Comparison of ENCODE assay signal across 1 cellular context in the genomic region with DNA sequence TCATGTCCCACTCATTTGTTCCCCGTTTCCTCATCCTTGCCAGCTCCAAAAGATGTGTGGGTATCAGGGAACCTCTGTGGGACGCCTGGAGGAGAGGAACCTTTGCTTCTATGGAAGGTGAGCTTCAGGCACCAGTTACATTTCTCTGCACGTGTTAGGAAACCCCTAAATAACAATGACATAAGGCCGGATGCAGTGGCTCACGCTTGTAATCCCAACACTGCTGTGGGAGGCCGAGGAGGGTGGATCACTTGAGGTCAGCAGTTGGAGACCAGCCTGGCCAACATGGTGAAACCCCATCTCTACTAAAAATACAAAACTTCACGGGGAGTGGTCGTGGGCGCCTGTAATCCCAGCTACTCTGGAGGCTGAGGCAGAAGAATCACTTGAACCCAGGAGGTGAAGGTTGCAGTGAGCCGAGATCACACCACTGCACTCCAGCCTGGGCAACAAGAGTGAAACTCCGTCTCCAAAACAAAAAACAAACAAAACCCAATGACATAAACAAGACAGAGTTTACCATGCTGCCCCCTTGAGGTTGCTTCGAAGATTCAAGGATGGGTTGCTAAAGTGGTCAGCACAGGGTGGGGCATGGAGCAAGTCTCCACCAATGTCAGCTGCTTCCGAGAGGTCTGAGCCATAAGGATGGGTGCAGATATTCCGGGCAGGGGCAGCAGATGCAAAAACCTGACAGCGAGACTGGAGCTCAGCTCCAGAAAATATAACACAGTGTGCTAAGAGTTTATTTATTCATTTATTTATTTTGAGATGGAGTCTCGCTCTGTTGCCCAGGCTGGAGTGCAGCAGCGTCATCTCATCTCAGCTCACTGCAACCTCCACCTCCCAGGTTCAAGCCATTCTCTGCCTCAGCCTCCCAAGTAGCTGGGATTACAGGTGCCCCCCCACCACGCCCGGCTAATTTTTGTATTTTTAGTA.
A peak's percentile ranks its signal among the peaks of the same experiment; 100 is the strongest.
TF ChIP-seq lines count a peak whose summit lies in the region.
"Not testable (repeated sequence)": the region's sequence is repeated elsewhere in the genome, so short reads cannot be mapped to it uniquely, and the experiment has no call there.

No MANE protein-coding gene starts in this region.

TF ChIP-seq in HepG2, 621 proteins besides CTCF, POLR2A, EP300 and RAD21:
- TF ChIP-seq FOXA3 (CRISPR knock-in tag; IDR thresholded peaks at IDR 0.05) (peak; percentile 31; the same call in 1 of the 2 replicates), SMC3 (IDR thresholded peaks at IDR 0.05; ENCODE audit: low read length) (peak; percentile 46; the same call in 1 of the 2 replicates), ZNF350 (CRISPR knock-in tag; IDR thresholded peaks at IDR 0.05; ENCODE audit: borderline replicate concordance, low read depth) (peak; percentile 32; the same call in 1 of the 2 replicates), CEBPG (CRISPR knock-in tag; IDR thresholded peaks at IDR 0.05) (0 out of 2 replicates have a peak, but pooled peaks have one; percentile 12), ATF7 (IDR thresholded peaks at IDR 0.05) (0 out of 2 replicates have a peak, but pooled peaks have one; percentile 9), FOXK1 (CRISPR knock-in tag; IDR thresholded peaks at IDR 0.05; ENCODE audit: borderline replicate concordance, low read depth) (peak; percentile 72; the same call in 1 of the 2 replicates), FOXO1 (CRISPR knock-in tag; IDR thresholded peaks at IDR 0.05) (peak; percentile 51; the same call in 1 of the 2 replicates), ZNF441 (CRISPR knock-in tag; IDR thresholded peaks at IDR 0.05; ENCODE audit: borderline replicate concordance) (peak; percentile 57; the same call in 1 of the 2 replicates), THAP11 (CRISPR knock-in tag; IDR thresholded peaks at IDR 0.05) (peak; percentile 26; the same call in 1 of the 2 replicates), ZNF501 (CRISPR knock-in tag; IDR thresholded peaks at IDR 0.05) (0 out of 2 replicates have a peak, but pooled peaks have one; percentile 14), FOXP1 (IDR thresholded peaks at IDR 0.05) (peak; percentile 75), FOXP1 (CRISPR knock-in tag; IDR thresholded peaks at IDR 0.05) (peak; percentile 80), FOXA1 (CRISPR knock-in tag; IDR thresholded peaks at IDR 0.05) (peak; percentile 10; the same call in 1 of the 2 replicates), SAP130 (CRISPR knock-in tag; IDR thresholded peaks at IDR 0.05; ENCODE audit: low read depth) (0 out of 2 replicates have a peak, but pooled peaks have one; percentile 23), STAG1 (CRISPR knock-in tag; IDR thresholded peaks at IDR 0.05) (peak; percentile 57), FOXK2 (IDR thresholded peaks at IDR 0.05) (peak; percentile 85)
- TF ChIP-seq, protein P1, sequence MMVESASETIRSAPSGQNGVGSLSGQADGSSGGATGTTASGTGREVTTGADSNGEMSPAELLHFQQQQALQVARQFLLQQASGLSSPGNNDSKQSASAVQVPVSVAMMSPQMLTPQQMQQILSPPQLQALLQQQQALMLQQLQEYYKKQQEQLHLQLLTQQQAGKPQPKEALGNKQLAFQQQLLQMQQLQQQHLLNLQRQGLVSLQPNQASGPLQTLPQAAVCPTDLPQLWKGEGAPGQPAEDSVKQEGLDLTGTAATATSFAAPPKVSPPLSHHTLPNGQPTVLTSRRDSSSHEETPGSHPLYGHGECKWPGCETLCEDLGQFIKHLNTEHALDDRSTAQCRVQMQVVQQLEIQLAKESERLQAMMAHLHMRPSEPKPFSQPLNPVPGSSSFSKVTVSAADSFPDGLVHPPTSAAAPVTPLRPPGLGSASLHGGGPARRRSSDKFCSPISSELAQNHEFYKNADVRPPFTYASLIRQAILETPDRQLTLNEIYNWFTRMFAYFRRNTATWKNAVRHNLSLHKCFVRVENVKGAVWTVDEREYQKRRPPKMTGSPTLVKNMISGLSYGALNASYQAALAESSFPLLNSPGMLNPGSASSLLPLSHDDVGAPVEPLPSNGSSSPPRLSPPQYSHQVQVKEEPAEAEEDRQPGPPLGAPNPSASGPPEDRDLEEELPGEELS (CRISPR knock-in tag; IDR thresholded peaks at IDR 0.05): peak; percentile 58; the same call in 1 of the 2 replicates
- TF ChIP-seq ATF7 (CRISPR knock-in tag; IDR thresholded peaks at IDR 0.05); FOXA1 (IDR thresholded peaks at IDR 0.05): not testable (repeated sequence)
TF ChIP-seq in HepG2: peak in this region for 16; not testable (repeated sequence) for 605.
